Comparison of ENCODE assay signal across 10 cellular contexts in the genomic region with DNA sequence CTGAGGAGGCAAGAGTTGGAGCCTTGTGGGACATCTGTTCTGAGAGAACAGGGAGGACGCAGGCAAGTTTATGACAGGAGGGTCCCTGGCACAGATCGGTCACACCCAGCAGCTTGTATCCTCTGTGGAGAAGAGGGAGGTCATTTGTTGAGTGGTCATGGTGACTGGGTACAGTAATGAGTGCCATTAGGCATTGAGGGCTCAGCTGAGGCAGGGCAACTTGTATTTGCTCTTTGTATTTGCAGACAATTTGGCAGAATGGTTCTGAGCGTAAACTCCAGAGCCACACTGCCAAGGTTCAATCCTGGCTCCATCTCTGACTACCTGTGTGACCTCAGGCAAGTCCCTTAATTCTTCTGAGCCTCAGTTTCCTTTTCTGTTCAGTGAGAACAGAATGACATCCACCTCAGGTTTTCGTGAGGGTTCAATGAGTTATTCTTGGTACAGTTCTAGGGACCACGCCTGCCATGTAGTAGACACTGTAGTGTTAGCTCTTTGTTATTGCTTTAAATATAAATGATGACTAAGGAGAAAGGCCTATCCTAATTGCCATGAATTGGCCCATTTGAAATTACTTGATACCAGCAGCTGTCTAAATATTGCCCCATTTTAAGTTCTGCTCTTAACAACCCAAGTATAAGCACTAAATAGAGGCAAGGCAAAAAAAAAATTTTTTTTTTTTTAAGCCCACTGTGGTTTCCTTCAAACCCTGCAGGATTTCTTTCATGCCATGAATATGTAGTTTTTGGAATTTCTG.
A peak's percentile ranks its signal among the peaks of the same experiment; 100 is the strongest.
DNase-seq lines count a peak whose midpoint lies in the region; ATAC-seq and TF ChIP-seq lines count a peak whose summit lies in the region.
"Had no signal": no experiment of that assay in that cellular context is flagged by ENCODE, and none has a peak within 500 bp of the region (broad histone marks: within the 10 kb centered on the region; RNA-seq: fewer than 3 reads in every experiment).

No MANE protein-coding gene starts in this region.

- H3K27me3 ChIP-seq in CD4-positive, alpha-beta memory T cell (ENCODE audit: insufficient read depth, low read length), result no peaks in the 10 kb centered on the region
- H3K27me3 ChIP-seq in Caco-2 (replicated peaks; ENCODE audit: control insufficient read depth, insufficient read depth, low read length) (no peaks in the 10 kb centered on the region), GM23338 (ENCODE audit: insufficient read depth) (no peaks in the 10 kb centered on the region)

- peak overlapping the region; percentile 65 for H3K27ac ChIP-seq in CD4-positive, alpha-beta memory T cell (ENCODE audit: low read depth, low read length)
- H3K27ac ChIP-seq in GM23338 (ENCODE audit: low read depth), result no peak overlapping the region

- H3K4me1 ChIP-seq in CD4-positive, alpha-beta memory T cell (ENCODE audit: insufficient read depth, low read length), result peaks cover 85% of the 10 kb centered on the region
- H3K4me1 ChIP-seq in Caco-2 (peaks cover 18% of the 10 kb centered on the region), GM23338 (ENCODE audit: insufficient read depth) (peaks cover 2% of the 10 kb centered on the region)

- peaks cover 0 to 4% (median 2%) of the 10 kb centered on the region in 8 donors for H3K9me3 Mint-ChIP-seq in CD4-positive, alpha-beta memory T cell
- peaks cover 7% of the 10 kb centered on the region for H3K9me3 Mint-ChIP-seq in activated naive CD8-positive, alpha-beta T cell (ENCODE audit: low read depth)
- peaks cover 0 to 5% (median 0%) of the 10 kb centered on the region in 9 donors for H3K9me3 Mint-ChIP-seq in naive thymus-derived CD8-positive, alpha-beta T cell
- H3K9me3 Mint-ChIP-seq in Caco-2 (ENCODE audit: unreplicated experiment) (no peaks in the 10 kb centered on the region), GM23338 (no peaks in the 10 kb centered on the region)

- H3K27ac Mint-ChIP-seq in CD4-positive, alpha-beta memory T cell, result peak overlapping the region; percentile 90 to 99 (median 98)
- peak overlapping the region; percentile 98 for H3K27ac Mint-ChIP-seq in activated naive CD8-positive, alpha-beta T cell
- peak overlapping the region; percentile 93 to 99 (median 98) for H3K27ac Mint-ChIP-seq in naive thymus-derived CD8-positive, alpha-beta T cell
- no peak overlapping the region for H3K27ac Mint-ChIP-seq in Caco-2 (ENCODE audit: unreplicated experiment)
- H3K27ac Mint-ChIP-seq in GM23338, result no peak overlapping the region
- H3K27ac Mint-ChIP-seq: dendritic cell treated with granulocyte-macrophage colony-stimulating factor and Interleukin-4, amounts not matched to agents 40 ng/mL and 50 ng/mL, for 4 days had no signal

- no peak overlapping the region for H3K4me2 ChIP-seq in GM23338

- intact Hi-C loops in CD4-positive, alpha-beta memory T cell (cut with micrococcal nuclease), result loop anchor here (5.0 kb wide), 1 partner anchor 39 kb away; no protein-coding TSS in a partner anchor
- intact Hi-C loops in Caco-2 (cut with micrococcal nuclease; ENCODE audit: unreplicated experiment), result no loop called here

- no peaks in the 10 kb centered on the region for H3K79me2 ChIP-seq in GM23338 (replicated peaks; ENCODE audit: insufficient read depth)

- no peaks in the 10 kb centered on the region for H3K36me3 ChIP-seq in CD4-positive, alpha-beta memory T cell (ENCODE audit: insufficient read depth, low read length)
- no peaks in the 10 kb centered on the region for H3K36me3 ChIP-seq in Caco-2 (ENCODE audit: control insufficient read depth, insufficient read depth, low read length)
- no peaks in the 10 kb centered on the region for H3K36me3 ChIP-seq in GM23338 (ENCODE audit: insufficient read depth)

- H4K20me1 ChIP-seq in GM23338 (replicated peaks; ENCODE audit: insufficient read depth), result no peaks in the 10 kb centered on the region; the same call in 1 of the 2 replicates

- peaks cover 60 to 88% (median 75%) of the 10 kb centered on the region in 4 donors for H3K4me1 Mint-ChIP-seq in CD4-positive, alpha-beta memory T cell
- H3K4me1 Mint-ChIP-seq in activated naive CD8-positive, alpha-beta T cell (ENCODE audit: low read depth), result peaks cover 71% of the 10 kb centered on the region
- peaks cover 31 to 70% (median 55%) of the 10 kb centered on the region in 4 donors for H3K4me1 Mint-ChIP-seq in naive thymus-derived CD8-positive, alpha-beta T cell
- peaks cover 32% of the 10 kb centered on the region for H3K4me1 Mint-ChIP-seq in Caco-2 (ENCODE audit: low read depth, unreplicated experiment)
- H3K4me1 Mint-ChIP-seq in GM23338, result peaks cover 9% of the 10 kb centered on the region

- no peaks in the 10 kb centered on the region for H3K9me2 ChIP-seq in GM23338 (ENCODE audit: insufficient read depth)

- H3K4me3 Mint-ChIP-seq in CD4-positive, alpha-beta memory T cell, result peak overlapping the region; percentile 63 to 85 (median 72)
- H3K4me3 Mint-ChIP-seq in activated naive CD8-positive, alpha-beta T cell, result peak overlapping the region; percentile 74
- peak overlapping the region; percentile 37 to 83 (median 74) for H3K4me3 Mint-ChIP-seq in naive thymus-derived CD8-positive, alpha-beta T cell
- H3K4me3 Mint-ChIP-seq in Caco-2 (ENCODE audit: unreplicated experiment) (no peak overlapping the region), GM23338 (no peak overlapping the region)
- H3K4me3 Mint-ChIP-seq: dendritic cell treated with granulocyte-macrophage colony-stimulating factor and Interleukin-4, amounts not matched to agents 40 ng/mL and 50 ng/mL, for 4 days had no signal

- TF ChIP-seq CTCF in Caco-2 (IDR thresholded peaks at IDR 0.05; ENCODE audit: insufficient read depth in 1 of 2, low read depth in 1 of 2, low read length in 1 of 2, severe bottlenecking in 1 of 2, unreplicated experiment in 1 of 2) (no peak), GM23338 (conservative IDR thresholded peaks at IDR 0.05; ENCODE audit: low read depth in 2 of 2) (no peak)

- no peak overlapping the region for H2AFZ ChIP-seq in GM23338

- no peaks in the 10 kb centered on the region for H3K27me3 Mint-ChIP-seq in CD4-positive, alpha-beta memory T cell
- H3K27me3 Mint-ChIP-seq in activated naive CD8-positive, alpha-beta T cell, result no peaks in the 10 kb centered on the region
- no peaks in the 10 kb centered on the region for H3K27me3 Mint-ChIP-seq in naive thymus-derived CD8-positive, alpha-beta T cell
- H3K27me3 Mint-ChIP-seq in Caco-2 (ENCODE audit: insufficient read depth, unreplicated experiment), result no peaks in the 10 kb centered on the region
- peaks cover 6% of the 10 kb centered on the region for H3K27me3 Mint-ChIP-seq in GM23338 (ENCODE audit: insufficient read depth, low read depth, poor library complexity)
- H3K27me3 Mint-ChIP-seq: dendritic cell treated with granulocyte-macrophage colony-stimulating factor and Interleukin-4, amounts not matched to agents 40 ng/mL and 50 ng/mL, for 4 days had no signal

- peak overlapping the region in 1 of 2 donors; percentile 8 for H3K4me3 ChIP-seq in CD4-positive, alpha-beta memory T cell (ENCODE audit: low read length in 2 of 2)
- no peak overlapping the region for H3K4me3 ChIP-seq in Caco-2 (ENCODE audit: low read depth, low read length)
- H3K4me3 ChIP-seq in GM23338, result no peak overlapping the region

- CTCF ChIA-PET in CD4-positive, alpha-beta memory T cell (lab: Charles Lee; ENCODE audit: partially characterized antibody), result interaction anchor here (0.9 to 8.5 kb wide), 13 partner anchors 8 to 214 kb away, joined by 3 to 63 read pairs (median 5); a partner anchor contains a TSS
- CTCF ChIA-PET in Caco-2 (lab: Charles Lee), result interaction anchor here (0.6 kb wide), 1 partner anchor 11 kb away, joined by 4 read pairs; no protein-coding TSS in a partner anchor

- POLR2A ChIA-PET in CD4-positive, alpha-beta memory T cell (lab: Charles Lee; ENCODE audit: partially characterized antibody), result interaction anchor here (0.6 to 14.9 kb wide), 40 partner anchors 8 to 1929 kb away, joined by 3 to 252 read pairs (median 5); a partner anchor contains a TSS
- POLR2A ChIA-PET in naive thymus-derived CD8-positive, alpha-beta T cell (lab: Charles Lee), result interaction anchor here (0.7 to 3.5 kb wide), 14 partner anchors 9 to 296 kb away, joined by 3 to 44 read pairs (median 4); a partner anchor contains a TSS
- POLR2A ChIA-PET in Caco-2 (lab: Charles Lee), result interaction anchor here (0.6 kb wide), 1 partner anchor 44 kb away, joined by 4 read pairs; no protein-coding TSS in a partner anchor

- DNase-seq in CD4-positive, alpha-beta memory T cell, result no peak
- DNase-seq in LHCN-M2 (ENCODE audit: low read depth), result peak; percentile 63
- no peak for DNase-seq in naive thymus-derived CD8-positive, alpha-beta T cell
- DNase-seq in Caco-2, result no peak
- DNase-seq in GM23338 (ENCODE audit: low spot score), result no peak

- H3F3A ChIP-seq in GM23338 (replicated peaks; ENCODE audit: low read depth), result no peaks in the 10 kb centered on the region

- ATAC-seq in naive thymus-derived CD8-positive, alpha-beta T cell, result peak; percentile 4 to 13
- no peak for ATAC-seq in HG02678 (IDR thresholded peaks at IDR 0.05; ENCODE audit: unreplicated experiment)
- no peak for ATAC-seq in GM21526 (IDR thresholded peaks at IDR 0.05; ENCODE audit: low FRiP score, unreplicated experiment)
- ATAC-seq in GM23338, result no peak
- ATAC-seq: Panc1 had no signal

- H3K36me3 Mint-ChIP-seq in CD4-positive, alpha-beta memory T cell, result peaks cover 14 to 17% of the 10 kb centered on the region in 2 donors
- peaks cover 16% of the 10 kb centered on the region for H3K36me3 Mint-ChIP-seq in activated naive CD8-positive, alpha-beta T cell
- H3K36me3 Mint-ChIP-seq in naive thymus-derived CD8-positive, alpha-beta T cell, result peaks cover 7 to 15% (median 13%) of the 10 kb centered on the region in 3 donors
- H3K36me3 Mint-ChIP-seq in Caco-2 (ENCODE audit: insufficient read depth, unreplicated experiment) (peaks cover 10% of the 10 kb centered on the region), GM23338 (ENCODE audit: low read depth) (peaks cover 10% of the 10 kb centered on the region)

- no TSS peak for BruUV-seq in Caco-2 (replicated peaks; lab: Mats Ljungman, UMichigan)

- H3K9me3 ChIP-seq in CD4-positive, alpha-beta memory T cell (ENCODE audit: control insufficient read depth in 1 of 2, low read length in 2 of 2), result no peaks in the 10 kb centered on the region
- H3K9me3 ChIP-seq in Caco-2, result no peaks in the 10 kb centered on the region

TF ChIP-seq in GM23338, 12 proteins besides CTCF, POLR2A, EP300 and RAD21 (continues in another document):
- no peak for TF ChIP-seq ZNF114 (CRISPR knock-in tag; IDR thresholded peaks at IDR 0.05)

Comparison
In these comparisons a context has a peak if more than half of its experiments do, and no peak if none do; other contexts are left out.
1. H3K27ac Mint-ChIP-seq: peak in CD4-positive, alpha-beta memory T cell (7 of 7), activated naive CD8-positive, alpha-beta T cell (single experiment) and naive thymus-derived CD8-positive, alpha-beta T cell (10 of 10); none in Caco-2 (single experiment) and GM23338 (single experiment).
2. H3K4me3 Mint-ChIP-seq: peak in CD4-positive, alpha-beta memory T cell (8 of 8), activated naive CD8-positive, alpha-beta T cell (single experiment) and naive thymus-derived CD8-positive, alpha-beta T cell (10 of 10); none in Caco-2 (single experiment) and GM23338 (single experiment).
3. ATAC-seq: peak in naive thymus-derived CD8-positive, alpha-beta T cell (2 of 2); none in HG02678 (single experiment), GM21526 (single experiment) and GM23338 (single experiment).